ENCODE assay signal across 12 cellular contexts in the genomic region with DNA sequence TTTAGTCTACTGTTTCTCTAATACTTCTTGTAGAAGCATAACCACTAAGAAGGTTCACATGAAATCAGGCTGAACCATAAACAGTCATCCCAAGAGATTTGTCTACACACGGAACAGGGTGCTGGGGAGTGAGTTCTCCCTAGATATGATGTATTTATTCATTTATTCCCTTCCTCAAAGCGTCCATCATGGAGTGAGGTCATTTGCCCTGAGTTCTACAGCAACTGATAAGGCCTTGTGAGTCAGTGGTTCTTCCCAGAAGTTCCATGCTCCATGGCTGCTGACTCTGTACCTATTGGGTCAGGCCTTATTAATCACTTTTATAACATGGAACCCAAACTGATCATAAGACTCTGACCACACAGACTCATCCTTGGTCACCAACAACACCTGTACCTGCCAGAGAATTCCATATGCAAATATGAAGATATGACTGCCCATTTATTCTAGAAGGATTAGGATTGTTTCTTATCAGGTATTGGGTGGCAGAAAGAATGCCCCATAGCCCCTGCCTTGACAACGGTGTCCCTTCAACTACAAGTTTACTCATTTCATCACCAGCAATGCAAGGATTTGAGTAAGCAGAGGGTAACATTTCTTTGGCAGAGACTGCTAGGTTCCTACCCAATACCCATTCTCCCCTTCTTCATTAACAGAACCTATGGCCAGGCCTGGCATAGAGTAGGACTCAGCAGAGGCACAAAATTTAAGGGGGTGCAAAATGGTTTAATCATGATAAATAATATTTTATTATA.
DNase-seq lines count a peak whose midpoint lies in the region; ATAC-seq, FAIRE-seq and TF ChIP-seq lines count a peak whose summit lies in the region.
"Had no signal": no experiment of that assay in that cellular context is flagged by ENCODE, and none has a peak within 500 bp of the region (broad histone marks: within the 10 kb centered on the region; RNA-seq: fewer than 3 reads in every experiment).

No MANE protein-coding gene starts in this region.

- no peak for TF ChIP-seq CTCF in A673 (conservative IDR thresholded peaks at IDR 0.05; ENCODE audit: low read depth, low read length)
- TF ChIP-seq CTCF in GM12878 (IDR thresholded peaks at IDR 0.05 in 2 of 3, conservative IDR thresholded peaks at IDR 0.05 in 1 of 3; ENCODE audit: control insufficient read depth in 2 of 3, extremely low read depth in 1 of 3, insufficient read depth in 1 of 3, low read depth in 3 of 3, low read length in 3 of 3) = no peak
- TF ChIP-seq CTCF in GM10248 (IDR thresholded peaks at IDR 0.05; ENCODE audit: control extremely low read depth, extremely low read depth, low read depth, missing control alignments) = no peak

- CTCF ChIA-PET in A673 (lab: Charles Lee) (no interaction called here), GM12878 (lab: Yijun Ruan, JAX) (no interaction called here), GM10248 (lab: Yijun Ruan, JAX) (interaction anchor here (0.8 kb wide), 1 partner anchor 22 kb away, joined by 3 read pairs; no protein-coding TSS in a partner anchor)

- no peak; a peak in 1 of 4 replicates for TF ChIP-seq EP300 in GM12878 (IDR thresholded peaks at IDR 0.05; ENCODE audit: borderline replicate concordance in 1 of 2, control insufficient read depth in 1 of 2, low read depth in 2 of 2, low read length in 2 of 2)

- no peak overlapping the region for H3K4me2 ChIP-seq in GM12878 (ENCODE audit: control insufficient read depth, insufficient read depth)
- H3K4me2 ChIP-seq: neural progenitor cell had no signal

- no peaks in the 10 kb centered on the region for H3K4me1 ChIP-seq in A673 (ENCODE audit: insufficient read depth, low read length, poor library complexity, severe bottlenecking)
- peaks cover 16% of the 10 kb centered on the region for H3K4me1 ChIP-seq in GM12878 (ENCODE audit: control insufficient read depth, insufficient read depth, low read length)

- H3K36me3 ChIP-seq in A673 (ENCODE audit: insufficient read depth, low read length, poor library complexity, severe bottlenecking) (no peaks in the 10 kb centered on the region), GM12878 (ENCODE audit: control insufficient read depth in 2 of 2, insufficient read depth in 2 of 2, low read length in 1 of 2) (no peaks in the 10 kb centered on the region; a peak in 2 of 4 replicates)
- H3K36me3 ChIP-seq: neural progenitor cell, thyroid gland had no signal

- no peaks in the 10 kb centered on the region for H4K20me1 ChIP-seq in GM12878 (ENCODE audit: control insufficient read depth, insufficient read depth)

- H3K4me3 ChIP-seq in A673 (ENCODE audit: low read depth, low read length, poor library complexity, severe bottlenecking) (no peak overlapping the region), GM12878 (no peak overlapping the region)
- H3K4me3 ChIP-seq: neural progenitor cell, thyroid gland had no signal

- SMC1A ChIA-PET in GM12878 (lab: Charles Lee; ENCODE audit: uncharacterized antibody, unreplicated experiment) = interaction anchor here (4.0 kb wide), 1 partner anchor 13 kb away, joined by 22 read pairs; no protein-coding TSS in a partner anchor

- FAIRE-seq in GM12878 (lab: Jason Lieb, UNC) = peak; percentile 62
- FAIRE-seq: colon had no signal

- RAD21 ChIA-PET in GM12878 (lab: Charles Lee; ENCODE audit: unreplicated experiment) = interaction anchor here (0.7 kb wide), 1 partner anchor 61 kb away, joined by 3 read pairs; no protein-coding TSS in a partner anchor

- in situ Hi-C loops in GM12878 (cut with MboI) = no loop called here

- no peak for TF ChIP-seq POLR2A in GM12878 (IDR thresholded peaks at IDR 0.05; ENCODE audit: low read depth, low read length)

- DNase-seq in A673 (ENCODE audit: low spot score) (peak; percentile 5), GM12878 (ENCODE audit: low read depth, low spot score) (no peak), kidney tubule cell (ENCODE audit: low spot score) (peak; percentile 90), superior temporal gyrus (ENCODE audit: extremely low spot score) (no peak), GM10248 (ENCODE audit: extremely low spot score) (no peak)
- DNase-seq in activated CD4-positive, alpha-beta T cell treated with anti-CD3 and anti-CD28 coated beads for 48 hours = no peak
- DNase-seq: activated T-cell treated with anti-CD3 and anti-CD28 coated beads, Interleukin-2, amount 50 U/mL, for 1 hour; thyroid gland had no signal

- no peaks in the 10 kb centered on the region for H3K27me3 ChIP-seq in A673 (replicated peaks; ENCODE audit: insufficient read depth, low read depth, low read length, poor library complexity)
- no peaks in the 10 kb centered on the region for H3K27me3 ChIP-seq in GM12878 (replicated peaks in 1 of 2; ENCODE audit: control insufficient read depth in 2 of 2, insufficient read depth in 2 of 2, low read length in 1 of 2)
- H3K27me3 ChIP-seq: neural progenitor cell, thyroid gland had no signal

- 4% methylated on average over 3 of the region's 3 CpGs for WGBS in GM12878 (ENCODE audit: insufficient coverage, insufficient replicate concordance, low lambda C conversion rate, missing lambda C conversion rate)

- ATAC-seq in HG02938 (IDR thresholded peaks at IDR 0.05; ENCODE audit: unreplicated experiment) (peak; percentile 47), GM12878 (peak; percentile 64), GM19455 (IDR thresholded peaks at IDR 0.05; ENCODE audit: unreplicated experiment) (no peak)

- BruUV-seq in A673 (replicated peaks; lab: Mats Ljungman, UMichigan) = no TSS peak
- no TSS peak for BruUV-seq in GM12878 (replicated peaks; lab: Mats Ljungman, UMichigan)

- H3K27ac ChIP-seq in A673 (ENCODE audit: low read depth, low read length, poor library complexity, severe bottlenecking) = no peak overlapping the region
- no peak overlapping the region for H3K27ac ChIP-seq in GM12878 (ENCODE audit: control insufficient read depth, insufficient read depth)
- H3K27ac ChIP-seq: neural progenitor cell, thyroid gland had no signal

- no peak overlapping the region for H3K9ac ChIP-seq in GM12878 (ENCODE audit: control insufficient read depth, insufficient read depth, low read length)
- H3K9ac ChIP-seq: neural progenitor cell had no signal

- no peak overlapping the region for H2AFZ ChIP-seq in GM12878 (ENCODE audit: control insufficient read depth, low read depth, low read length)
- H2AFZ ChIP-seq: neural progenitor cell had no signal

- no peak for TF ChIP-seq RAD21 in GM12878 (IDR thresholded peaks at IDR 0.05; ENCODE audit: insufficient read depth, low read depth, low read length)

- H3K79me2 ChIP-seq in GM12878 (ENCODE audit: control insufficient read depth, insufficient read depth, low read length) = no peaks in the 10 kb centered on the region

- intact Hi-C loops in A673 (cut with micrococcal nuclease; ENCODE audit: unreplicated experiment) = loop anchor here (10.0 kb wide), 1 partner anchor 434 kb away; no protein-coding TSS in a partner anchor
- intact Hi-C loops in GM12878 (cut with micrococcal nuclease; ENCODE audit: unreplicated experiment) = no loop called here

- POLR2A ChIA-PET in A673 (lab: Charles Lee; ENCODE audit: low non-redundant PET) (no interaction called here), GM12878 (lab: Charles Lee) (interaction anchor here (0.7 kb wide), 1 partner anchor 835 kb away, joined by 4 read pairs; no protein-coding TSS in a partner anchor), GM10248 (lab: Yijun Ruan, JAX) (no interaction called here)

- H3K9me3 ChIP-seq in A673 (ENCODE audit: low read depth, low read length, poor library complexity, severe bottlenecking) (no peaks in the 10 kb centered on the region), GM12878 (replicated peaks; ENCODE audit: control insufficient read depth, insufficient read depth, low read length) (no peaks in the 10 kb centered on the region)
- H3K9me3 ChIP-seq: thyroid gland had no signal

TF ChIP-seq in GM12878, 131 proteins besides CTCF, POLR2A, EP300 and RAD21 (continues in another document):
- TF ChIP-seq MYC (IDR thresholded peaks at IDR 0.05; ENCODE audit: insufficient read depth, insufficient read length, insufficient replicate concordance, low read length, severe bottlenecking) (no peak), STAT3 (IDR thresholded peaks at IDR 0.05; ENCODE audit: low read depth, low read length) (no peak), JUNB (IDR thresholded peaks at IDR 0.05) (peak; percentile 66; the same call in 1 of the 2 replicates), NRF1 (conservative IDR thresholded peaks at IDR 0.05; ENCODE audit: low read depth, low read length) (no peak), ZZZ3 (IDR thresholded peaks at IDR 0.05; ENCODE audit: control insufficient read depth, insufficient read length, low read depth) (no peak), ATF7 (IDR thresholded peaks at IDR 0.05; ENCODE audit: low read depth) (peak; percentile 13; the same call in 1 of the 2 replicates), MTA2 (IDR thresholded peaks at IDR 0.05; ENCODE audit: low read depth) (0 out of 2 replicates have a peak, but pooled peaks have one; percentile 25), BCL3 (IDR thresholded peaks at IDR 0.05; ENCODE audit: borderline replicate concordance, insufficient read depth, low read depth, low read length, poor library complexity, severe bottlenecking) (no peak), RAD51 (IDR thresholded peaks at IDR 0.05) (no peak), TARDBP (IDR thresholded peaks at IDR 0.05; ENCODE audit: borderline replicate concordance) (no peak), SIN3A (IDR thresholded peaks at IDR 0.05; ENCODE audit: low read depth, low read length) (no peak), IRF4 (IDR thresholded peaks at IDR 0.05; ENCODE audit: low read depth, low read length) (peak; percentile 58; the same call in 1 of the 2 replicates), RBBP5 (conservative IDR thresholded peaks at IDR 0.05) (no peak)
- TF ChIP-seq, protein P1, sequence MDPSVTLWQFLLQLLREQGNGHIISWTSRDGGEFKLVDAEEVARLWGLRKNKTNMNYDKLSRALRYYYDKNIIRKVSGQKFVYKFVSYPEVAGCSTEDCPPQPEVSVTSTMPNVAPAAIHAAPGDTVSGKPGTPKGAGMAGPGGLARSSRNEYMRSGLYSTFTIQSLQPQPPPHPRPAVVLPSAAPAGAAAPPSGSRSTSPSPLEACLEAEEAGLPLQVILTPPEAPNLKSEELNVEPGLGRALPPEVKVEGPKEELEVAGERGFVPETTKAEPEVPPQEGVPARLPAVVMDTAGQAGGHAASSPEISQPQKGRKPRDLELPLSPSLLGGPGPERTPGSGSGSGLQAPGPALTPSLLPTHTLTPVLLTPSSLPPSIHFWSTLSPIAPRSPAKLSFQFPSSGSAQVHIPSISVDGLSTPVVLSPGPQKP (IDR thresholded peaks at IDR 0.05; ENCODE audit: low read depth, low read length) = no peak

Comparison
In these comparisons a context has a peak if more than half of its experiments do, and no peak if none do; other contexts are left out.
1. DNase-seq: peak in A673 (single experiment) and kidney tubule cell (single experiment); none in GM12878 (single experiment), superior temporal gyrus (single experiment), activated CD4-positive, alpha-beta T cell treated with anti-CD3 and anti-CD28 coated beads for 48 hours (single experiment) and GM10248 (single experiment).